1 cellular context compared by ENCODE assay signal in the genomic region with DNA sequence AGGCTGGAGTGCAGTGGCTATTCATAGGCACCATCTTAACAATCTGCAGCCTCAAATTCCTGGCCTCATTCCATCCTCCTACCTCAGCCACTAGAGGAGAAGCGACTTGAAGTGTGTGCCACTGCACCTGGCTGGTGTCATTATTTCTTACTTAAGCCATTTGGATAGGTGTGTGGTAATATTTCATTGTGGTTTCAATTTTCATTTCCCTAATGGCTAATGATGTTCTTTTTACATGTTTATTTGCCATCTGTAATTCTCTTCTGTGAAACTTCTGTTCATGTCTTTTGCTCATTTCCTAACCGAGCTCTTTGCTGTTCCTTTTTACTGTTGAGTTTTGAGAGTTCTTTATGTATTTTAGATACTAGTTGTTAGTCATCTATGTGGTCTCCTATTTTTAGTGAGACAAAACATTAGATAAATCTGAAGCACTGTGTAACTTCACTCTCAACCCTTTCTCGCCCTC.
TF ChIP-seq lines count a peak whose summit lies in the region.

No MANE protein-coding gene starts in this region.

TF ChIP-seq in HepG2, 621 proteins besides CTCF, POLR2A, EP300 and RAD21 (continued from another document):
- TF ChIP-seq CENPBD1 (CRISPR knock-in tag; IDR thresholded peaks at IDR 0.05; ENCODE audit: borderline replicate concordance, low read depth), result no peak
- TF ChIP-seq FOXK1 (CRISPR knock-in tag; IDR thresholded peaks at IDR 0.05; ENCODE audit: borderline replicate concordance, low read depth), result no peak
- TF ChIP-seq MXI1 (IDR thresholded peaks at IDR 0.05; ENCODE audit: borderline replicate concordance, low read depth, low read length), result no peak
